22 cellular contexts compared by ENCODE assay signal in the genomic region with DNA sequence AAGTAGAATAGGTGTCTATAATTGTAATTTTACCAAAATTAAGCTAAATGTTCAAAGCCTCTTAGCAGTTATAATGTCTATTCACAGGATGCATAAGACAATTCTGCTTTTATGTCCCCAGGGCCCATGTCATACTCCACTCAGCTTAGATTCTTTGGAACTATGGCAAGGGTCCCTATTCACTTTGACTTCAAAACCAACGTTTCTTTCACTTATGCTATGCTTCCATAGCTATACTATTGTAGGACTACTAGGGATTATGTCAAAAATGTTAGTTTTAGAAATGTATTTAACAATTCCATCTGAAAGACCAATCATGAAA.
"Had no signal": no experiment of that assay in that cellular context is flagged by ENCODE, and none has a peak within 500 bp of the region (broad histone marks: within the 10 kb centered on the region; RNA-seq: fewer than 3 reads in every experiment).

No MANE protein-coding gene starts in this region.

- H3K27me3 ChIP-seq: dorsolateral prefrontal cortex, esophagus muscularis mucosa, foreskin keratinocyte, gastroesophageal sphincter, heart left ventricle, hepatocyte, left lung had no signal

- H3K79me2 ChIP-seq: hepatocyte had no signal

- H3K4me3 ChIP-seq: coronary artery, dorsolateral prefrontal cortex, esophagus muscularis mucosa, gastroesophageal sphincter, heart left ventricle, hepatocyte, left lung, lower lobe of right lung, mucosa of descending colon had no signal

- H2AFZ ChIP-seq: hepatocyte had no signal

- DNase-seq: dermis blood vessel endothelial cell; dorsolateral prefrontal cortex; effector CD4-positive, alpha-beta T cell; effector memory CD4-positive, alpha-beta T cell; foreskin keratinocyte; heart left ventricle; hypothalamus; immature natural killer cell; islet precursor cell; kidney; kidney glomerular epithelial cell; left colon; left lung; left ventricle myocardium superior; lower lobe of right lung; mesenchymal stem cell; mucosa of descending colon; naive B cell had no signal

- H3K4me1 ChIP-seq: esophagus muscularis mucosa, foreskin keratinocyte, gastroesophageal sphincter, heart left ventricle, left lung, lower lobe of right lung had no signal

- H3K9me3 ChIP-seq: lower lobe of right lung, mucosa of descending colon had no signal

- ATAC-seq: foreskin keratinocyte, gastroesophageal sphincter, heart left ventricle, left colon, left lung, left ventricle myocardium superior, lower lobe of right lung, mucosa of descending colon had no signal

- H3K36me3 ChIP-seq: esophagus muscularis mucosa, gastroesophageal sphincter, heart left ventricle, left lung, lower lobe of right lung had no signal

- H3K27ac ChIP-seq: coronary artery, dorsolateral prefrontal cortex, esophagus muscularis mucosa, foreskin keratinocyte, gastroesophageal sphincter, heart left ventricle, hepatocyte, left lung, lower lobe of right lung had no signal

- H3K4me2 ChIP-seq: hepatocyte had no signal
